ENCODE assay signal across 8 cellular contexts in genomic region chr19:23273022-23273593, GRCh38. TPM values are rescaled to one million over a fixed set of nuclear protein-coding genes. Genes with fewer than 3 reads are reported as not detected.
DNase-seq lines count a peak whose midpoint lies in the region; ATAC-seq and TF ChIP-seq lines count a peak whose summit lies in the region.

No MANE protein-coding gene starts in this region.

- H3K4me1 ChIP-seq in ACC112 (ENCODE audit: control insufficient read depth, insufficient read depth, low read length, unreplicated experiment) (peaks cover 4% of the 10 kb centered on the region), HCT116 (ENCODE audit: control insufficient read depth in 1 of 2, insufficient read depth in 2 of 2, low read length in 2 of 2) (no peaks in the 10 kb centered on the region), iPS-15b (ENCODE audit: control insufficient read depth, insufficient read depth, low read length) (no peaks in the 10 kb centered on the region)

- intact Hi-C loops in HCT116 (cut with micrococcal nuclease): no loop called here

- TF ChIP-seq POLR2A in HCT116 (IDR thresholded peaks at IDR 0.05; ENCODE audit: borderline replicate concordance, extremely low read depth, insufficient read depth, insufficient read length): no peak

- TF ChIP-seq CTCF in HCT116 (IDR thresholded peaks at IDR 0.05 in 2 of 3, conservative IDR thresholded peaks at IDR 0.05 in 1 of 3; ENCODE audit: borderline replicate concordance in 1 of 3, insufficient read depth in 1 of 3, low read depth in 2 of 3, low read length in 2 of 3): no peak

- RAD21 ChIA-PET in HCT116 (lab: Charles Lee; ENCODE audit: low non-redundant PET in 1 of 2, low total read pairs in 2 of 2, uncharacterized antibody in 2 of 2, unreplicated experiment in 2 of 2): interaction anchor here in 1 of 2 experiments (0.6 kb wide), 1 partner anchor 8 kb away, joined by 6 read pairs; no protein-coding TSS in a partner anchor

- no peaks in the 10 kb centered on the region for H3K27me3 Mint-ChIP-seq in activated naive CD8-positive, alpha-beta T cell treated with anti-CD3 and anti-CD28 coated beads for 36 hours

- in situ Hi-C loops in ACHN (cut with HindIII; ENCODE audit: low pct_ligation_motif_present, low pct_unique_long_range_greater_than_20kb, low sequenced_read_pairs) (no loop called here), KBM-7 (cut with MboI; ENCODE audit: low pct_unique_long_range_greater_than_20kb, low sequenced_read_pairs) (no loop called here)

- no peaks in the 10 kb centered on the region for H3K9me2 ChIP-seq in HCT116 (ENCODE audit: insufficient read depth)

- H3K4me3 ChIP-seq in ACC112 (ENCODE audit: low read depth, low read length): peak overlapping the region; percentile 87
- peak overlapping the region; percentile 58 to 67 for H3K4me3 ChIP-seq in HCT116 (replicated peaks in 1 of 2; ENCODE audit: low read depth in 1 of 2, low read length in 2 of 2)
- peak overlapping the region; percentile 92 for H3K4me3 ChIP-seq in iPS-15b (ENCODE audit: low read depth, low read length)

- POLR2A ChIA-PET in HCT116 (lab: Charles Lee): no interaction called here

- no peaks in the 10 kb centered on the region for H4K20me1 ChIP-seq in HCT116 (ENCODE audit: insufficient read depth)

- H3K79me2 ChIP-seq in ACC112 (ENCODE audit: control insufficient read depth, insufficient read depth, low read length, unreplicated experiment): no peaks in the 10 kb centered on the region
- no peaks in the 10 kb centered on the region for H3K79me2 ChIP-seq in HCT116 (ENCODE audit: insufficient read depth, low read length)

- H3K9me3 Mint-ChIP-seq in activated naive CD8-positive, alpha-beta T cell treated with anti-CD3 and anti-CD28 coated beads for 36 hours: no peaks in the 10 kb centered on the region
- no peaks in the 10 kb centered on the region for H3K9me3 Mint-ChIP-seq in stimulated activated effector memory CD8-positive, alpha-beta T cell treated with anti-CD3 and anti-CD28 coated beads, Interleukin-12 subunit alpha, Interleukin-12 subunit beta, amount 100 ng/mL, for 72 hours

- H3K4me3 Mint-ChIP-seq in activated naive CD8-positive, alpha-beta T cell treated with anti-CD3 and anti-CD28 coated beads for 36 hours: peak overlapping the region; percentile 91
- peak overlapping the region; percentile 88 for H3K4me3 Mint-ChIP-seq in stimulated activated effector memory CD8-positive, alpha-beta T cell treated with anti-CD3 and anti-CD28 coated beads, Interleukin-12 subunit alpha, Interleukin-12 subunit beta, amount 100 ng/mL, for 72 hours

- H2AFZ ChIP-seq in ACC112 (ENCODE audit: low read length, unreplicated experiment) (peak overlapping the region; percentile 94), HCT116 (ENCODE audit: low read depth, low read length, poor library complexity, severe bottlenecking) (no peak overlapping the region)

- H3K27me3 ChIP-seq in ACC112 (ENCODE audit: insufficient read depth, low read length): no peaks in the 10 kb centered on the region
- H3K27me3 ChIP-seq in HCT116 (ENCODE audit: insufficient read depth, low read length): no peaks in the 10 kb centered on the region
- H3K27me3 ChIP-seq in iPS-15b (ENCODE audit: control insufficient read depth, insufficient read depth, low read length): no peaks in the 10 kb centered on the region

- ATAC-seq in HCT116: no peak
- no peak for ATAC-seq in stimulated activated effector memory CD8-positive, alpha-beta T cell treated with anti-CD3 and anti-CD28 coated beads, Interleukin-12 subunit alpha, Interleukin-12 subunit beta, amount 100 ng/mL, for 72 hours

- no peak for TF ChIP-seq RAD21 in HCT116 (IDR thresholded peaks at IDR 0.05; ENCODE audit: low read depth)

- H3K4me1 Mint-ChIP-seq in activated naive CD8-positive, alpha-beta T cell treated with anti-CD3 and anti-CD28 coated beads for 36 hours: peaks cover 23% of the 10 kb centered on the region
- H3K4me1 Mint-ChIP-seq in stimulated activated effector memory CD8-positive, alpha-beta T cell treated with anti-CD3 and anti-CD28 coated beads, Interleukin-12 subunit alpha, Interleukin-12 subunit beta, amount 100 ng/mL, for 72 hours: peaks cover 23% of the 10 kb centered on the region

- H3K9ac ChIP-seq in HCT116 (ENCODE audit: low read length): peak overlapping the region; percentile 60
- peak overlapping the region; percentile 95 for H3K9ac ChIP-seq in iPS-15b (ENCODE audit: low read depth, low read length)

- H3K27ac Mint-ChIP-seq in activated naive CD8-positive, alpha-beta T cell treated with anti-CD3 and anti-CD28 coated beads for 36 hours: peak overlapping the region; percentile 90
- peak overlapping the region; percentile 92 for H3K27ac Mint-ChIP-seq in stimulated activated effector memory CD8-positive, alpha-beta T cell treated with anti-CD3 and anti-CD28 coated beads, Interleukin-12 subunit alpha, Interleukin-12 subunit beta, amount 100 ng/mL, for 72 hours

- H3K36me3 ChIP-seq in ACC112 (ENCODE audit: insufficient read depth, low read length) (no peaks in the 10 kb centered on the region), HCT116 (ENCODE audit: control insufficient read depth in 1 of 2, insufficient read depth in 2 of 2, low read length in 2 of 2) (no peaks in the 10 kb centered on the region; a peak in 1 of 4 replicates), iPS-15b (ENCODE audit: control insufficient read depth, insufficient read depth, low read length) (peaks cover 7% of the 10 kb centered on the region)

- H3K27ac ChIP-seq in ACC112 (ENCODE audit: low read depth, low read length): no peak overlapping the region
- H3K27ac ChIP-seq in HCT116 (ENCODE audit: low read depth, low read length): peak overlapping the region; percentile 80

- BruUV-seq in HCT116 (replicated peaks; lab: Mats Ljungman, UMichigan): TSS peak; percentile 45

- H3K9me3 ChIP-seq in HCT116 (ENCODE audit: control insufficient read depth in 1 of 2, insufficient read depth in 1 of 2, low read depth in 1 of 2, low read length in 2 of 2) (no peaks in the 10 kb centered on the region), iPS-15b (ENCODE audit: control insufficient read depth, insufficient read depth, low read length) (no peaks in the 10 kb centered on the region)

- peak overlapping the region; percentile 72 for H3K4me2 ChIP-seq in HCT116 (ENCODE audit: low read length)

- DNase-seq in HCT116 (ENCODE audit: low read depth, low spot score) (no peak), SKM-1 treated with dmso at 0.1 percent for 144 hours (lab: John Stamatoyannopoulos, UW; ENCODE audit: unreplicated experiment) (no peak), ACHN (no peak), KBM-7 (no peak)
- DNase-seq in activated naive CD8-positive, alpha-beta T cell treated with anti-CD3 and anti-CD28 coated beads for 36 hours: no peak
- DNase-seq in stimulated activated effector memory CD8-positive, alpha-beta T cell treated with anti-CD3 and anti-CD28 coated beads, Interleukin-12 subunit alpha, Interleukin-12 subunit beta, amount 100 ng/mL, for 72 hours (ENCODE audit: low spot score in 2 of 2): peak in 1 of 2 donors; percentile 55

- CTCF ChIA-PET in HCT116 (lab: Charles Lee): no interaction called here

- H3K36me3 Mint-ChIP-seq in activated naive CD8-positive, alpha-beta T cell treated with anti-CD3 and anti-CD28 coated beads for 36 hours: peaks cover 32% of the 10 kb centered on the region
- H3K36me3 Mint-ChIP-seq in stimulated activated effector memory CD8-positive, alpha-beta T cell treated with anti-CD3 and anti-CD28 coated beads, Interleukin-12 subunit alpha, Interleukin-12 subunit beta, amount 100 ng/mL, for 72 hours: peaks cover 49% of the 10 kb centered on the region

TF ChIP-seq in HCT116, 20 proteins besides CTCF, POLR2A, EP300 and RAD21 (continues in another document):
- TF ChIP-seq SIN3A (IDR thresholded peaks at IDR 0.05; ENCODE audit: low read depth): no peak
- TF ChIP-seq CEBPB (IDR thresholded peaks at IDR 0.05; ENCODE audit: low read depth): no peak
- TF ChIP-seq ZFX (IDR thresholded peaks at IDR 0.05): no peak
- TF ChIP-seq CBX3 (IDR thresholded peaks at IDR 0.05; ENCODE audit: low read depth): no peak
- no peak for TF ChIP-seq ZNF274 (IDR thresholded peaks at IDR 0.05; ENCODE audit: low read depth, low read length)
- TF ChIP-seq, protein P1, sequence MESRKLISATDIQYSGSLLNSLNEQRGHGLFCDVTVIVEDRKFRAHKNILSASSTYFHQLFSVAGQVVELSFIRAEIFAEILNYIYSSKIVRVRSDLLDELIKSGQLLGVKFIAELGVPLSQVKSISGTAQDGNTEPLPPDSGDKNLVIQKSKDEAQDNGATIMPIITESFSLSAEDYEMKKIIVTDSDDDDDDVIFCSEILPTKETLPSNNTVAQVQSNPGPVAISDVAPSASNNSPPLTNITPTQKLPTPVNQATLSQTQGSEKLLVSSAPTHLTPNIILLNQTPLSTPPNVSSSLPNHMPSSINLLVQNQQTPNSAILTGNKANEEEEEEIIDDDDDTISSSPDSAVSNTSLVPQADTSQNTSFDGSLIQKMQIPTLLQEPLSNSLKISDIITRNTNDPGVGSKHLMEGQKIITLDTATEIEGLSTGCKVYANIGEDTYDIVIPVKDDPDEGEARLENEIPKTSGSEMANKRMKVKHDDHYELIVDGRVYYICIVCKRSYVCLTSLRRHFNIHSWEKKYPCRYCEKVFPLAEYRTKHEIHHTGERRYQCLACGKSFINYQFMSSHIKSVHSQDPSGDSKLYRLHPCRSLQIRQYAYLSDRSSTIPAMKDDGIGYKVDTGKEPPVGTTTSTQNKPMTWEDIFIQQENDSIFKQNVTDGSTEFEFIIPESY (IDR thresholded peaks at IDR 0.05; ENCODE audit: extremely low read depth, insufficient replicate concordance, low read length): no peak
- no peak for TF ChIP-seq FOSL1 (IDR thresholded peaks at IDR 0.05; ENCODE audit: low read depth)
- no peak for TF ChIP-seq ELF1 (IDR thresholded peaks at IDR 0.05; ENCODE audit: borderline replicate concordance, low read depth)
- no peak for TF ChIP-seq EZH2 (IDR thresholded peaks at IDR 0.05)
- TF ChIP-seq EZH2phosphoT487 (IDR thresholded peaks at IDR 0.05; ENCODE audit: borderline replicate concordance): no peak
- no peak for TF ChIP-seq POLR2AphosphoS5 (IDR thresholded peaks at IDR 0.05; ENCODE audit: low read depth, low read length)
- TF ChIP-seq, protein P2, sequence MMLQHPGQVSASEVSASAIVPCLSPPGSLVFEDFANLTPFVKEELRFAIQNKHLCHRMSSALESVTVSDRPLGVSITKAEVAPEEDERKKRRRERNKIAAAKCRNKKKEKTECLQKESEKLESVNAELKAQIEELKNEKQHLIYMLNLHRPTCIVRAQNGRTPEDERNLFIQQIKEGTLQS (IDR thresholded peaks at IDR 0.05): no peak
- TF ChIP-seq SRF (IDR thresholded peaks at IDR 0.05; ENCODE audit: low read depth): no peak

RNA-seq across cellular contexts. Expression of gene ZNF724, which starts 22.9 kb away (rescaled TPM):
- total RNA-seq in HCT116 (2021; ENCODE audit: unreplicated experiment): 7.1 TPM
- polyA plus RNA-seq in HCT116 (2012): 1.4 and 1.8 TPM in 2 replicates
- 10 to 100 TPM; 12.5 to 13.9 TPM for total RNA-seq in activated naive CD8-positive, alpha-beta T cell treated with anti-CD3 and anti-CD28 coated beads for 36 hours
